Comparison of ENCODE assay signal across 22 cellular contexts in the genomic region with DNA sequence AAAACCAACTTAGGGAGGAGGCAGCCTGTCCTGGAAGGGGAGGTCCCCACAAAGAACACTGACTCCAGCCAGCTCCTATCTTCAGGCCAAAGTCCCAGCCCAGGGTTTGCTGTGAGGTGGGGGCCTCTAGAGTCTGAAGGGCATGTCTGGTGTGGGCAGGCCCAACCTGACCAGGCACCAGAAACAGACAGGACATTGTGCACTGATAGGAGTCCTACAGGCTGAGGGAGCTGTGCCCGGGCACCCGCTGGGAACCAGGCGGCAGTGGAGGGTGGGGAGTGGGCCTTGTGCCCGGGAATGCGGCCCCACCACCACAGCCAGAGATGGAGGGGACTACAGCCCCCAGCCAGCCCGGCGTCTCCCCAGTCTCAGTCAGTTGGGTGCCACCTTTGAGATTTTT.
DNase-seq lines count a peak whose midpoint lies in the region; ATAC-seq, FAIRE-seq and TF ChIP-seq lines count a peak whose summit lies in the region.
"Had no signal": no experiment of that assay in that cellular context is flagged by ENCODE, and none has a peak within 500 bp of the region (broad histone marks: within the 10 kb centered on the region; RNA-seq: fewer than 3 reads in every experiment).

No MANE protein-coding gene starts in this region.

- intact Hi-C loops in cardiac septum (cut with DNase I), result no loop called here
- intact Hi-C loops in Right ventricle myocardium inferior (cut with DNase I), result no loop called here

- peaks cover 30% of the 10 kb centered on the region for H3K9me3 Mint-ChIP-seq in chondrocyte (ENCODE audit: low read depth)
- peaks cover 25% of the 10 kb centered on the region for H3K9me3 Mint-ChIP-seq in nephron progenitor cell

- no peak overlapping the region for H3K27ac Mint-ChIP-seq in chondrocyte (ENCODE audit: unreplicated experiment)
- peak overlapping the region; percentile 53 for H3K27ac Mint-ChIP-seq in nephron progenitor cell
- H3K27ac Mint-ChIP-seq: CD4-positive, alpha-beta T cell; naive B cell; WTC11 had no signal

- DNase-seq in cardiac septum (ENCODE audit: low spot score) (peak; percentile 66), Right ventricle myocardium inferior (ENCODE audit: missing footprints) (no peak), chondrocyte (ENCODE audit: low spot score) (peak; percentile 69), nephron progenitor cell (no peak), GM12892 (ENCODE audit: insufficient read length) (no peak), DMS114 treated with DMSO at 0.1 percent for 48 hours (lab: John Stamatoyannopoulos, UW; ENCODE audit: unreplicated experiment) (no peak)
- DNase-seq: ACHN; activated gamma-delta T cell treated with Interleukin-2 at 50 U/mL for 16 hours; DMS79 treated with DMSO at 0.1 percent for 48 hours; effector memory CD4-positive, alpha-beta T cell; Karpas-422; naive B cell; NCI-H1105; NCI-H69; stimulated activated CD4-positive, alpha-beta T cell treated with anti-CD3 and anti-CD28 coated beads, Interleukin-4, amount 100 ng/mL, for 4 hours; T-helper 2 cell had no signal

- FAIRE-seq in GM12892 (lab: Jason Lieb, UNC), result no peak

- ATAC-seq in Right ventricle myocardium inferior (no peak), GM18505 (IDR thresholded peaks at IDR 0.05; ENCODE audit: unreplicated experiment) (no peak), GM19463 (IDR thresholded peaks at IDR 0.05; ENCODE audit: unreplicated experiment) (no peak)
- ATAC-seq: heart left ventricle, WTC11 had no signal

- TF ChIP-seq POLR2A in GM12892 (IDR thresholded peaks at IDR 0.05; ENCODE audit: low read depth, low read length) (no peak), GM18505 (IDR thresholded peaks at IDR 0.05; ENCODE audit: borderline replicate concordance, extremely low read depth, insufficient read depth, insufficient read length) (no peak)

- peaks cover 5% of the 10 kb centered on the region for H3K27me3 Mint-ChIP-seq in chondrocyte (ENCODE audit: low read depth)
- H3K27me3 Mint-ChIP-seq in nephron progenitor cell (ENCODE audit: low read depth, poor library complexity), result peaks cover 15% of the 10 kb centered on the region

- H3K4me1 Mint-ChIP-seq in chondrocyte (ENCODE audit: low read depth) (no peaks in the 10 kb centered on the region), nephron progenitor cell (no peaks in the 10 kb centered on the region)
- H3K4me1 Mint-ChIP-seq: central memory CD8-positive, alpha-beta T cell; naive B cell had no signal

- H3K36me3 Mint-ChIP-seq in chondrocyte (ENCODE audit: low read depth) (no peaks in the 10 kb centered on the region), nephron progenitor cell (ENCODE audit: low read depth) (no peaks in the 10 kb centered on the region)

- H3K4me3 Mint-ChIP-seq in chondrocyte (ENCODE audit: unreplicated experiment) (no peak overlapping the region), nephron progenitor cell (no peak overlapping the region)
- H3K4me3 Mint-ChIP-seq: CD4-positive, alpha-beta T cell; central memory CD8-positive, alpha-beta T cell; naive B cell; WTC11 had no signal

- TF ChIP-seq CTCF in chondrocyte (IDR thresholded peaks at IDR 0.05), result no peak
- no peak for TF ChIP-seq CTCF in nephron progenitor cell (IDR thresholded peaks at IDR 0.05)

Comparison
In these comparisons a context has a peak if more than half of its experiments do, and no peak if none do; other contexts are left out.
1. DNase-seq: peak in cardiac septum (single experiment) and chondrocyte (single experiment); none in Right ventricle myocardium inferior (single experiment), nephron progenitor cell (single experiment), GM12892 (single experiment) and DMS114 treated with DMSO at 0.1 percent for 48 hours (single experiment).